ENCODE assay signal across 16 cellular contexts in the genomic region with DNA sequence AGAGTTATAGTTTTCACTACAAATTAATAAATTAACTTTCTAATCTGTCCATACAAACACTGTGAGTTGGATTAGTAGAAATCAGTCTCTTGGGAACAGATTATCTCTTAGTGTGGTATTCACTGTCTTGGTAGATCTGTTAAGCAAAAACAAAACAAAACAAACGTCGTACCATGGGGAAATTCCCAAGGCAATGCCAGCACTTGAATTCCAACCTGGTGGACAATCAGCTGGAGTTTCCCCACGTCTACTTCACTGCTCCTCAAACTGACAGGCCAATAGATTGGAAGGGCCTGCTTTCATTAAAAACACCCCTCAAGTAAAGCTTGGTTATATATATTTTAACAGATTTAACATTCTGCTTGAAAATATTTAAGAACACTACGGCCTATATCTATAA.
"Had no signal": no experiment of that assay in that cellular context is flagged by ENCODE, and none has a peak within 500 bp of the region (broad histone marks: within the 10 kb centered on the region; RNA-seq: fewer than 3 reads in every experiment).

No MANE protein-coding gene starts in this region.

- H3K4me1 ChIP-seq: suprapubic skin, upper lobe of left lung had no signal

- DNase-seq: activated CD4-positive, alpha-beta memory T cell treated with anti-CD3 and anti-CD28 coated beads for 36 hours; activated CD4-positive, alpha-beta T cell treated with anti-CD3 and anti-CD28 coated beads for 36 hours; activated CD8-positive, alpha-beta memory T cell treated with anti-CD3 and anti-CD28 coated beads, Interleukin-2, amount 10 ng/mL, durations not matched to agents 7 days and 5 days; activated effector memory CD4-positive, alpha-beta T cell treated with Interleukin-2 at 50 U/mL for 16 hours; activated T-cell treated with anti-CD3 and anti-CD28 coated beads, Interleukin-2, amount 50 U/mL, for 1 hour; amygdala; cerebellar nuclear complex; endodermal cell; foreskin fibroblast; glutamatergic neuron; kidney glomerular epithelial cell; nephron progenitor cell; occipital lobe; right lobe of liver; upper lobe of left lung had no signal

- H3K4me3 ChIP-seq: right lobe of liver, suprapubic skin, upper lobe of left lung had no signal

- H3K9me3 ChIP-seq: right lobe of liver, suprapubic skin, upper lobe of left lung had no signal

- H3K27ac ChIP-seq: right lobe of liver, suprapubic skin, upper lobe of left lung had no signal

- H3K27me3 ChIP-seq: right lobe of liver, suprapubic skin, upper lobe of left lung had no signal
